Comparison of ENCODE assay signal across 8 cellular contexts in the genomic region with DNA sequence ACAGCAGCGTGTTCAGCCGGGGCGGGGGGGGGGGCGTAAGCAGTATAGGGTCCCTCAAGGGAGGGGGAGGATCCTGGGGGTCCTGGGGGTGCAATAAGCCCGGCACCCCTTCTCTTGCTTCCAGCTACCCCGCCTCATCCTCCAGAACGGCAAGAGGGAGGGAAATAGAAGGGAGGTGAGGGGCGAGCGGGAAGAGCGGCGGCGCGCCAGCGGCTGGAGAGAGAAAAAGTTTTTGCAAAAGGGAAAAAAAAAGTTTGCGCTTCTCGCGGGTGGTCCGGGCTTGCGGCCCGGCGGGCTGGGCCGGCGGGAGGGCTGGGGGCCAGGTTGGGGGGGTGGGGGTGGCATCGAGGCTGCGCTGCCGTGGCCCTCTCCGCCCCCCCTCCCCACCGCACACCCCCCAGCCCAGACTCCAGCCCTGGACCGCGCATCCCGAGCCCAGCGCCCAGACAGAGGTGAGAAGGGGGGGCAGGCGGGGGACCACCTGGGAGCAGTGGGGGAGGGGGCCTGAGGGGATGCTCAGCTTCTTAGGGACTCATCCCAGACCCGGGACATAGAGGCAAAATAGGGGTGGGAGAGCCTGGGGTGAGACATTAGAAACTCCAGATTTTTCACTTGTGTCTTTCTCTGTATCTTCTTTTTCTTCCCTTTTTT. TPM values are rescaled to one million over a fixed set of nuclear protein-coding genes. Genes with fewer than 3 reads are reported as not detected.
DNase-seq lines count a peak whose midpoint lies in the region; ATAC-seq and TF ChIP-seq lines count a peak whose summit lies in the region.

A gene (plus strand): TSS at position 36 of the 651 bp plus-strand sequence. CDS start 3,907 bp downstream, outside the sequence.

- peak within 1 kb of the TSS; percentile 97 for H3K27ac Mint-ChIP-seq in osteocyte (ENCODE audit: unreplicated experiment)

- H3K27me3 Mint-ChIP-seq in osteocyte (ENCODE audit: unreplicated experiment), result no peaks in the 10 kb centered on the region

- H3K9me3 ChIP-seq in SJSA1 (replicated peaks) (no peaks in the 10 kb centered on the region), fibroblast of lung (ENCODE audit: control insufficient read depth, insufficient read depth, low read depth, low read length) (no peaks in the 10 kb centered on the region)

- H3K36me3 Mint-ChIP-seq in osteocyte (ENCODE audit: unreplicated experiment), result no peaks in the 10 kb centered on the region

- H3K9ac ChIP-seq in fibroblast of lung (ENCODE audit: insufficient read depth, low read length), result peak within 1 kb of the TSS; percentile 41

- H3K36me3 ChIP-seq in SJSA1 (peaks cover 65% of the 10 kb centered on the region), fibroblast of lung (ENCODE audit: control insufficient read depth, insufficient read depth, low read length) (no peaks in the 10 kb centered on the region)

- TF ChIP-seq CTCF in fibroblast of lung (conservative IDR thresholded peaks at IDR 0.05 in 1 of 2, IDR thresholded peaks at IDR 0.05 in 1 of 2; ENCODE audit: low read depth in 1 of 2, low read length in 2 of 2) (no peak), osteocyte (IDR thresholded peaks at IDR 0.05) (no peak)

- peak within 1 kb of the TSS; percentile 50 for H3K4me3 ChIP-seq in SJSA1
- peak within 1 kb of the TSS; percentile 83 to 89 (median 84) for H3K4me3 ChIP-seq in fibroblast of lung (replicated peaks in 1 of 4; ENCODE audit: control extremely low read depth in 1 of 4, insufficient read depth in 1 of 4, low read depth in 3 of 4, low read length in 4 of 4)

- H3K9me3 Mint-ChIP-seq in osteocyte (ENCODE audit: unreplicated experiment), result no peaks in the 10 kb centered on the region

- no peaks in the 10 kb centered on the region for H3K79me2 ChIP-seq in fibroblast of lung (ENCODE audit: control insufficient read depth, insufficient read depth, low read length)

- peaks cover 60% of the 10 kb centered on the region for H3K4me1 ChIP-seq in SJSA1 (replicated peaks)
- peaks cover 7% of the 10 kb centered on the region for H3K4me1 ChIP-seq in fibroblast of lung (ENCODE audit: control insufficient read depth, extremely low read depth, insufficient read depth, low read length)

- peaks cover 41% of the 10 kb centered on the region for H3K4me1 Mint-ChIP-seq in osteocyte (ENCODE audit: unreplicated experiment)

- peak within 1 kb of the TSS; percentile 100 for H3K4me2 ChIP-seq in fibroblast of lung (ENCODE audit: extremely low read depth, insufficient read depth, low read length)

- peak within 1 kb of the TSS; percentile 96 for H2AFZ ChIP-seq in fibroblast of lung (ENCODE audit: low read length)

- H3K27ac ChIP-seq in SJSA1 (peak within 1 kb of the TSS; percentile 92), fibroblast of lung (ENCODE audit: insufficient read depth, low read length) (peak within 1 kb of the TSS; percentile 62)

- DNase-seq in NCI-H748 (lab: John Stamatoyannopoulos, UW; ENCODE audit: unreplicated experiment), result peak; percentile 39
- DNase-seq in NCI-H748 treated with DMSO at 0.1 percent for 48 hours (lab: John Stamatoyannopoulos, UW), result no peak
- peak in 1 of 2 experiments; percentile 100 for DNase-seq in SJSA1 (ENCODE audit: low read depth in 1 of 2, low spot score in 2 of 2)
- peak in 1 of 2 donors; percentile 46 for DNase-seq in fibroblast of lung (ENCODE audit: low read depth in 2 of 2)
- no peak for DNase-seq in osteocyte (ENCODE audit: extremely low spot score, unreplicated experiment)
- no peak for DNase-seq in SW480 (ENCODE audit: low spot score)
- DNase-seq in NCI-H1105 treated with DMSO at 0.1 percent for 48 hours (lab: John Stamatoyannopoulos, UW), result no peak

- no peaks in the 10 kb centered on the region for H4K20me1 ChIP-seq in fibroblast of lung (ENCODE audit: control insufficient read depth, extremely low read depth, insufficient read depth, low read length)

- ATAC-seq in HG02610 (IDR thresholded peaks at IDR 0.05; ENCODE audit: unreplicated experiment), result no peak

- H3K4me3 Mint-ChIP-seq in osteocyte (ENCODE audit: unreplicated experiment), result peak within 1 kb of the TSS; percentile 93

- no peaks in the 10 kb centered on the region for H3K27me3 ChIP-seq in SJSA1 (replicated peaks)
- H3K27me3 ChIP-seq in fibroblast of lung (ENCODE audit: control insufficient read depth, insufficient read depth, low read length), result no peaks in the 10 kb centered on the region

RNA-seq across cellular contexts. Expression of the gene that starts here (rescaled TPM):
- total RNA-seq in SJSA1 (2014; rRNA removed; shearing (Covaris generic)), result 225 and 323 TPM in 2 replicates
- total RNA-seq in fibroblast of lung (1.0 and 2.0 TPM in 2 replicates), osteocyte (3.5 and 7.7 TPM in 2 replicates)
- polyA plus RNA-seq in fibroblast of lung, result 0.40 and 0.97 TPM in 2 replicates
- 1.5 and 3.4 TPM in 2 replicates for polyA plus RNA-seq in fibroblast of lung (2012)
- polyA minus RNA-seq in fibroblast of lung (ENCODE audit: low replicate concordance), result 2.7 and 17.2 TPM in 2 replicates

Comparison
In these comparisons a context has a peak if more than half of its experiments do, and no peak if none do; other contexts are left out.
1. RNA of the gene that starts here (total RNA-seq): 225 to 323 TPM in SJSA1; 3.5 to 7.7 TPM in osteocyte and 1.0 to 2.0 TPM in fibroblast of lung; every median in the first group is over 10 times any median in the second.